In the genomic region with DNA sequence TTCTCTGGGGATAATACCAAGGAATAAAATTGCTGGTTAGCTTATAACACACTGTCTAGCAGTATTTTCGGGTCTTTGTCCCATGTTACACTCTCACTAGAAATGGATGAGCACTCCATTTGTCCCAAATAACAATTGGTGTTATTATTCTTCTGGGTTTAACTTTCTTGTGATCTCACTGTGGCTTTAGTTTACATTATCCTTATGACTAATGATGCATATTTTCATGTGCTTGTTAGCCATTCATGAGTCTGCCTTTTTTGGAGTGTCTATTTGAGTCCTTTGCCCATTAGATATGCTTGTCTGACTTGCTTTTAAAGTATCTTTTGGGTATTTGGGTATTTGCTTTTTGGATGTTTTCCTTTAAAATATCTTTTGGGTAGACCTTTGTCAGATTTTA, we compare ENCODE assay signal across 19 cellular contexts.
"Had no signal": no experiment of that assay in that cellular context is flagged by ENCODE, and none has a peak within 500 bp of the region (broad histone marks: within the 10 kb centered on the region; RNA-seq: fewer than 3 reads in every experiment).

No MANE protein-coding gene starts in this region.

- H3K27ac Mint-ChIP-seq: activated CD4-positive, alpha-beta memory T cell treated with anti-CD3 and anti-CD28 coated beads for 36 hours; activated naive CD8-positive, alpha-beta T cell; immature natural killer cell; memory B cell; natural killer cell; progenitor cell of endocrine pancreas; stimulated activated memory B cell treated with anti-CD40 and anti-IgM and Interleukin-4, amounts not matched to agents 10 μg/mL and 1 μg/mL and 100 μg/mL, for 72 hours had no signal

- H3K4me1 Mint-ChIP-seq: immature natural killer cell; memory B cell; natural killer cell; stimulated activated memory B cell treated with anti-CD40 and anti-IgM and Interleukin-4, amounts not matched to agents 10 μg/mL and 1 μg/mL and 100 μg/mL, for 72 hours had no signal

- H3K4me1 ChIP-seq: ascending aorta, transverse colon had no signal

- H3K36me3 Mint-ChIP-seq: activated CD4-positive, alpha-beta memory T cell treated with anti-CD3 and anti-CD28 coated beads for 36 hours; activated naive CD8-positive, alpha-beta T cell; immature natural killer cell; memory B cell; natural killer cell; stimulated activated memory B cell treated with anti-CD40 and anti-IgM and Interleukin-4, amounts not matched to agents 10 μg/mL and 1 μg/mL and 100 μg/mL, for 72 hours had no signal

- H3K4me2 ChIP-seq: smooth muscle cell had no signal

- H3K27me3 ChIP-seq: ascending aorta, transverse colon had no signal

- H3K4me3 ChIP-seq: ascending aorta, coronary artery, smooth muscle cell, transverse colon had no signal

- DNase-seq: activated CD4-positive, alpha-beta memory T cell treated with anti-CD3 and anti-CD28 coated beads for 36 hours; activated CD4-positive, CD25-positive, alpha-beta regulatory T cell treated with anti-CD3 and anti-CD28 coated beads, Interleukin-2, amount 50 U/mL, for 72 hours; activated gamma-delta T cell; activated T-cell treated with anti-CD3 and anti-CD28 coated beads, Interleukin-2, amount 50 U/mL, for 4 hours; caudate nucleus; effector CD8-positive, alpha-beta T cell; immature natural killer cell; natural killer cell; nucleus accumbens; right cardiac atrium; substantia nigra; transverse colon had no signal

- H3K9me3 ChIP-seq: ascending aorta, transverse colon had no signal

- H3K4me3 Mint-ChIP-seq: activated CD4-positive, alpha-beta memory T cell treated with anti-CD3 and anti-CD28 coated beads for 36 hours; activated naive CD8-positive, alpha-beta T cell; activated T-cell treated with anti-CD3 and anti-CD28 coated beads, Interleukin-2, amount 50 U/mL, for 4 hours; immature natural killer cell; memory B cell; natural killer cell; stimulated activated memory B cell treated with anti-CD40 and anti-IgM and Interleukin-4, amounts not matched to agents 10 μg/mL and 1 μg/mL and 100 μg/mL, for 72 hours had no signal

- H3K36me3 ChIP-seq: ascending aorta, transverse colon had no signal

- H3K27me3 Mint-ChIP-seq: activated CD4-positive, alpha-beta memory T cell treated with anti-CD3 and anti-CD28 coated beads for 36 hours; activated naive CD8-positive, alpha-beta T cell; memory B cell; stimulated activated memory B cell treated with anti-CD40 and anti-IgM and Interleukin-4, amounts not matched to agents 10 μg/mL and 1 μg/mL and 100 μg/mL, for 72 hours had no signal

- ATAC-seq: activated T-cell treated with anti-CD3 and anti-CD28 coated beads, Interleukin-2, amount 50 U/mL, for 4 hours; natural killer cell; right cardiac atrium; stimulated activated memory B cell treated with anti-CD40 and anti-IgM and Interleukin-4, amounts not matched to agents 10 μg/mL and 1 μg/mL and 100 μg/mL, for 72 hours had no signal

- H3K27ac ChIP-seq: ascending aorta, coronary artery, transverse colon had no signal
